Comparison of ENCODE assay signal across 1 cellular context in the genomic region with DNA sequence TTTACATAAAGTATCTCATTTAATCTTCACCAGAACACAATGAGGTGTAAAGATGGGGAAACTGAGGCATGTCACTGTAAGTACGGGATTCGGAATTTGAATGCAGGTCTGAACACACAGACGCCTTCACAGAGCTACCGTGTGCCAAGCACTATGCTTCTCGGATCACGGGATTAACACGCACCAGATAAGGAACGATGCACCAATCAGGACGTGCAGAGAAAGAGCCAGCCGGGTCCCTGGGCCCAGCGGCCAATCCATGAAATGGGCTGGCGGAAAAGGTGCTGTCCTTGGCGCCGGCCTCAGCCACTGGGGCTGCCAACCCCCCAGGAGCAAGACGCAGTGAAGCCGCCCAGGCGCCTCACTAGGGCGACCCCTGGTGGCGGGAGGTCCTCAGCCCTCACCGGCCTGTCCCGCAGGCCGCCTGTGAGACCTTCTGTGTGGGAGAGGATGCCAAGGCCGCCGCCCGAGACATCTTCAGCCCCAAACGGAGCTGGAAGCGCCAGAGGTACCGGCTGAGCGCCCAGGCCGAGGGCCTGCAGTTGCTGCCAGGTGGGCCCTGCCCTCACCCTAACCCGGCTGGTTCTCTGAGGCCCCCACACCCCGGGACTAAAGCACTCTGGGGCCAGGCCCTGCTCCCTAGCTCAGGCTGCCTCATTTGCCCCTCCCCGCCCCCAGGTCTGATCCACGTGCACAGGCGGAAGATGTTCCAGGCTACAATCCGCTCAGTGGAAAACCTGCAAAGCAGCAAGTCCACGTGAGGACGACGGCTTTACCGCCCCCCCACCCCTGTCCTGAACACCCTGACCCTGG.
A peak's percentile ranks its signal among the peaks of the same experiment; 100 is the strongest.
TF ChIP-seq lines count a peak whose summit lies in the region.

No MANE protein-coding gene starts in this region.

TF ChIP-seq in K562, 482 proteins besides CTCF, POLR2A, EP300 and RAD21 (continued from another document and continues in another):
- TF ChIP-seq, protein P1, sequence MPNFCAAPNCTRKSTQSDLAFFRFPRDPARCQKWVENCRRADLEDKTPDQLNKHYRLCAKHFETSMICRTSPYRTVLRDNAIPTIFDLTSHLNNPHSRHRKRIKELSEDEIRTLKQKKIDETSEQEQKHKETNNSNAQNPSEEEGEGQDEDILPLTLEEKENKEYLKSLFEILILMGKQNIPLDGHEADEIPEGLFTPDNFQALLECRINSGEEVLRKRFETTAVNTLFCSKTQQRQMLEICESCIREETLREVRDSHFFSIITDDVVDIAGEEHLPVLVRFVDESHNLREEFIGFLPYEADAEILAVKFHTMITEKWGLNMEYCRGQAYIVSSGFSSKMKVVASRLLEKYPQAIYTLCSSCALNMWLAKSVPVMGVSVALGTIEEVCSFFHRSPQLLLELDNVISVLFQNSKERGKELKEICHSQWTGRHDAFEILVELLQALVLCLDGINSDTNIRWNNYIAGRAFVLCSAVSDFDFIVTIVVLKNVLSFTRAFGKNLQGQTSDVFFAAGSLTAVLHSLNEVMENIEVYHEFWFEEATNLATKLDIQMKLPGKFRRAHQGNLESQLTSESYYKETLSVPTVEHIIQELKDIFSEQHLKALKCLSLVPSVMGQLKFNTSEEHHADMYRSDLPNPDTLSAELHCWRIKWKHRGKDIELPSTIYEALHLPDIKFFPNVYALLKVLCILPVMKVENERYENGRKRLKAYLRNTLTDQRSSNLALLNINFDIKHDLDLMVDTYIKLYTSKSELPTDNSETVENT (CRISPR knock-in tag; IDR thresholded peaks at IDR 0.05) = peak; percentile 99
- no peak for TF ChIP-seq ESRRB (CRISPR knock-in tag; IDR thresholded peaks at IDR 0.05; ENCODE audit: borderline replicate concordance)
- no peak for TF ChIP-seq PPARD (CRISPR knock-in tag; IDR thresholded peaks at IDR 0.05)
- TF ChIP-seq EP400 (IDR thresholded peaks at IDR 0.05) = peak; percentile 92
- TF ChIP-seq SMARCA5 (IDR thresholded peaks at IDR 0.05) = peak; percentile 99
- no peak; the same call in 1 of the 2 replicates for TF ChIP-seq ZBED1 (IDR thresholded peaks at IDR 0.05)
- TF ChIP-seq ZNF311 (CRISPR knock-in tag; IDR thresholded peaks at IDR 0.05) = peak; percentile 47; the same call in 1 of the 2 replicates
- peak in 1 of 2 experiments; percentile 88; a peak in 2 of 3 replicates for TF ChIP-seq CBX3 (IDR thresholded peaks at IDR 0.05; ENCODE audit: borderline replicate concordance in 1 of 2, low read length in 2 of 2)
- peak; percentile 48 to 85; a peak in 1 of 4 replicates for TF ChIP-seq SRF (CRISPR knock-in tag; IDR thresholded peaks at IDR 0.05)
- TF ChIP-seq, protein P2, sequence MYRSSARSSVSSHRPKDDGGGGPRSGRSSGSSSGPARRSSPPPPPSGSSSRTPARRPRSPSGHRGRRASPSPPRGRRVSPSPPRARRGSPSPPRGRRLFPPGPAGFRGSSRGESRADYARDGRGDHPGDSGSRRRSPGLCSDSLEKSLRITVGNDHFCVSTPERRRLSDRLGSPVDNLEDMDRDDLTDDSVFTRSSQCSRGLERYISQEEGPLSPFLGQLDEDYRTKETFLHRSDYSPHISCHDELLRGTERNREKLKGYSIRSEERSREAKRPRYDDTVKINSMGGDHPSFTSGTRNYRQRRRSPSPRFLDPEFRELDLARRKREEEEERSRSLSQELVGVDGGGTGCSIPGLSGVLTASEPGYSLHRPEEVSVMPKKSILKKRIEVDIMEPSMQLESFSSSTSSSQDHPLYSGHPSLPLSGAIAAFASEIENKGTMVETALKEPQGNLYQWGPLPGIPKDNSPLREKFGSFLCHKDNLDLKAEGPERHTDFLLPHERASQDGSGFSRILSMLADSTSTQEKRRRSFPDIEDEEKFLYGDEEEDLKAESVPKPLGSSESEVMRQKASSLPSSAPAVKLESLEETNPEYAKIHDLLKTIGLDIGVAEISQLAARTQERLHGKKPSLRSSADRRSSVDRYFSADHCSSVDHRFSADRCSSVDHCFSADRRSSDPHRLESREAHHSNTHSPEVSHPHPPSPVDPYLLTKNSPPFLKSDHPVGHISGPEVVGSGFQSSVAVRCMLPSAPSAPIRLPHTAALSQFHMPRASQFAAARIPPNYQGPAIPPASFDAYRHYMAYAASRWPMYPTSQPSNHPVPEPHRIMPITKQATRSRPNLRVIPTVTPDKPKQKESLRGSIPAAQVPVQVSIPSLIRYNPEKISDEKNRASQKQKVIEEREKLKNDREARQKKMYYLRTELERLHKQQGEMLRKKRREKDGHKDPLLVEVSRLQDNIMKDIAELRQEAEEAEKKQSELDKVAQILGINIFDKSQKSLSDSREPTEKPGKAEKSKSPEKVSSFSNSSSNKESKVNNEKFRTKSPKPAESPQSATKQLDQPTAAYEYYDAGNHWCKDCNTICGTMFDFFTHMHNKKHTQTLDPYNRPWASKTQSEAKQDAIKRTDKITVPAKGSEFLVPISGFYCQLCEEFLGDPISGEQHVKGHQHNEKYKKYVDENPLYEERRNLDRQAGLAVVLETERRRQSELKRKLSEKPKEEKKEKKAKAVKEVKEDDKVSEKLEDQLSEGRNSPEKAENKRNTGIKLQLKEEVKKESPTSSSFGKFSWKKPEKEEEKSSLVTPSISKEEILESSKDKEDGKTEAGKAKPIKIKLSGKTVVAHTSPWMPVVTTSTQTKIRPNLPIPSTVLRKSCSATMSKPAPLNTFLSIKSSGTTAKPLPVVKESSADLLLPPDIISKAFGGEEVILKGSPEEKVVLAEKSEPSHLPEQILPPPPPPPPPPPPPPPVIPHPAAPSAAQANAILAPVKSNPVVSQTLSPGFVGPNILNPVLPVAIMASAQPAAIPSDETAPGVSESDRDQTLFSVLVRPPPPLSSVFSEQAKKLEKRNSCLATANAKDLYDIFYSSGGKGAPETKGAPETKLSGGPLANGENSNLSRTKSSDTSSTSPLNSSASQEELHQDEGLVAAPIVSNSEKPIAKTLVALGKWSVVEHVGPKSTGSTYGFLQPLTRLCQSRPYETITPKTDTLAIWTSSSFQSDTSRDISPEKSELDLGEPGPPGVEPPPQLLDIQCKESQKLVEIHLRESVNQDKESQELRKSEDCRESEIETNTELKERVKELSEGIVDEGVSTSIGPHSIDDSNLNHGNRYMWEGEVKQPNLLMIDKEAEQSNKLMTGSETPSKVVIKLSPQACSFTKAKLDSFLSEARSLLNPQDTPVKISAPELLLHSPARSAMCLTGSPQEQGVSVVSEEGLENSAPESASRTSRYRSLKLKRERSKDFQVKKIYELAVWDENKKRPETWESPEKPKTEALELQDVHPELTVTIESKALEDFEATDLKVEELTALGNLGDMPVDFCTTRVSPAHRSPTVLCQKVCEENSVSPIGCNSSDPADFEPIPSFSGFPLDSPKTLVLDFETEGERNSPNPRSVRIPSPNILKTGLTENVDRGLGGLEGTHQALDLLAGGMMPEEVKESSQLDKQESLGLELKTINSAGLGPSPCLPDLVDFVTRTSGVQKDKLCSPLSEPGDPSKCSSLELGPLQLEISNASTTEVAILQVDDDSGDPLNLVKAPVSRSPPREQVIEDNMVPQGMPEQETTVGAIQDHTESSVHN (IDR thresholded peaks at IDR 0.05; ENCODE audit: borderline replicate concordance in 1 of 2, low read depth in 1 of 2) = peak in 1 of 2 experiments; percentile 72; a peak in 2 of 4 replicates
- TF ChIP-seq ZNF324 (CRISPR knock-in tag; IDR thresholded peaks at IDR 0.05) = peak; percentile 67
- TF ChIP-seq, protein P3, sequence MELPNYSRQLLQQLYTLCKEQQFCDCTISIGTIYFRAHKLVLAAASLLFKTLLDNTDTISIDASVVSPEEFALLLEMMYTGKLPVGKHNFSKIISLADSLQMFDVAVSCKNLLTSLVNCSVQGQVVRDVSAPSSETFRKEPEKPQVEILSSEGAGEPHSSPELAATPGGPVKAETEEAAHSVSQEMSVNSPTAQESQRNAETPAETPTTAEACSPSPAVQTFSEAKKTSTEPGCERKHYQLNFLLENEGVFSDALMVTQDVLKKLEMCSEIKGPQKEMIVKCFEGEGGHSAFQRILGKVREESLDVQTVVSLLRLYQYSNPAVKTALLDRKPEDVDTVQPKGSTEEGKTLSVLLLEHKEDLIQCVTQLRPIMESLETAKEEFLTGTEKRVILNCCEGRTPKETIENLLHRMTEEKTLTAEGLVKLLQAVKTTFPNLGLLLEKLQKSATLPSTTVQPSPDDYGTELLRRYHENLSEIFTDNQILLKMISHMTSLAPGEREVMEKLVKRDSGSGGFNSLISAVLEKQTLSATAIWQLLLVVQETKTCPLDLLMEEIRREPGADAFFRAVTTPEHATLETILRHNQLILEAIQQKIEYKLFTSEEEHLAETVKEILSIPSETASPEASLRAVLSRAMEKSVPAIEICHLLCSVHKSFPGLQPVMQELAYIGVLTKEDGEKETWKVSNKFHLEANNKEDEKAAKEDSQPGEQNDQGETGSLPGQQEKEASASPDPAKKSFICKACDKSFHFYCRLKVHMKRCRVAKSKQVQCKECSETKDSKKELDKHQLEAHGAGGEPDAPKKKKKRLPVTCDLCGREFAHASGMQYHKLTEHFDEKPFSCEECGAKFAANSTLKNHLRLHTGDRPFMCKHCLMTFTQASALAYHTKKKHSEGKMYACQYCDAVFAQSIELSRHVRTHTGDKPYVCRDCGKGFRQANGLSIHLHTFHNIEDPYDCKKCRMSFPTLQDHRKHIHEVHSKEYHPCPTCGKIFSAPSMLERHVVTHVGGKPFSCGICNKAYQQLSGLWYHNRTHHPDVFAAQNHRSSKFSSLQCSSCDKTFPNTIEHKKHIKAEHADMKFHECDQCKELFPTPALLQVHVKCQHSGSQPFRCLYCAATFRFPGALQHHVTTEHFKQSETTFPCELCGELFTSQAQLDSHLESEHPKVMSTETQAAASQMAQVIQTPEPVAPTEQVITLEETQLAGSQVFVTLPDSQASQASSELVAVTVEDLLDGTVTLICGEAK (IDR thresholded peaks at IDR 0.05) = peak; percentile 68
- TF ChIP-seq, protein P3 (CRISPR knock-in tag; IDR thresholded peaks at IDR 0.05) = no peak
- peak; percentile 69 for TF ChIP-seq KAT2B (IDR thresholded peaks at IDR 0.05; ENCODE audit: low read depth, low read length)
- TF ChIP-seq TBP (optimal IDR thresholded peaks at IDR 0.05; ENCODE audit: low read depth, low read length) = peak; percentile 81
- TF ChIP-seq KDM4B (IDR thresholded peaks at IDR 0.05; ENCODE audit: borderline replicate concordance in 2 of 2, low read depth in 1 of 2) = peak in 1 of 2 experiments; percentile 87; a peak in 2 of 4 replicates
- TF ChIP-seq, protein P4, sequence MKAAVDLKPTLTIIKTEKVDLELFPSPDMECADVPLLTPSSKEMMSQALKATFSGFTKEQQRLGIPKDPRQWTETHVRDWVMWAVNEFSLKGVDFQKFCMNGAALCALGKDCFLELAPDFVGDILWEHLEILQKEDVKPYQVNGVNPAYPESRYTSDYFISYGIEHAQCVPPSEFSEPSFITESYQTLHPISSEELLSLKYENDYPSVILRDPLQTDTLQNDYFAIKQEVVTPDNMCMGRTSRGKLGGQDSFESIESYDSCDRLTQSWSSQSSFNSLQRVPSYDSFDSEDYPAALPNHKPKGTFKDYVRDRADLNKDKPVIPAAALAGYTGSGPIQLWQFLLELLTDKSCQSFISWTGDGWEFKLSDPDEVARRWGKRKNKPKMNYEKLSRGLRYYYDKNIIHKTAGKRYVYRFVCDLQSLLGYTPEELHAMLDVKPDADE (conservative IDR thresholded peaks at IDR 0.05; ENCODE audit: control insufficient read depth, low read depth, low read length) = peak; percentile 87
- TF ChIP-seq DNMT1 (IDR thresholded peaks at IDR 0.05) = 0 out of 2 replicates have a peak, but pooled peaks have one; percentile 85
- TF ChIP-seq, protein P5, sequence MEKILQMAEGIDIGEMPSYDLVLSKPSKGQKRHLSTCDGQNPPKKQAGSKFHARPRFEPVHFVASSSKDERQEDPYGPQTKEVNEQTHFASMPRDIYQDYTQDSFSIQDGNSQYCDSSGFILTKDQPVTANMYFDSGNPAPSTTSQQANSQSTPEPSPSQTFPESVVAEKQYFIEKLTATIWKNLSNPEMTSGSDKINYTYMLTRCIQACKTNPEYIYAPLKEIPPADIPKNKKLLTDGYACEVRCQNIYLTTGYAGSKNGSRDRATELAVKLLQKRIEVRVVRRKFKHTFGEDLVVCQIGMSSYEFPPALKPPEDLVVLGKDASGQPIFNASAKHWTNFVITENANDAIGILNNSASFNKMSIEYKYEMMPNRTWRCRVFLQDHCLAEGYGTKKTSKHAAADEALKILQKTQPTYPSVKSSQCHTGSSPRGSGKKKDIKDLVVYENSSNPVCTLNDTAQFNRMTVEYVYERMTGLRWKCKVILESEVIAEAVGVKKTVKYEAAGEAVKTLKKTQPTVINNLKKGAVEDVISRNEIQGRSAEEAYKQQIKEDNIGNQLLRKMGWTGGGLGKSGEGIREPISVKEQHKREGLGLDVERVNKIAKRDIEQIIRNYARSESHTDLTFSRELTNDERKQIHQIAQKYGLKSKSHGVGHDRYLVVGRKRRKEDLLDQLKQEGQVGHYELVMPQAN (IDR thresholded peaks at IDR 0.05; ENCODE audit: borderline replicate concordance) = 0 out of 2 replicates have a peak, but pooled peaks have one; percentile 57
- no peak for TF ChIP-seq RBM39 (optimal IDR thresholded peaks at IDR 0.05; ENCODE audit: low read depth, low read length)
- TF ChIP-seq SP2 (IDR thresholded peaks at IDR 0.05; ENCODE audit: extremely low read depth, low read depth, low read length, poor library complexity, severe bottlenecking) = peak; percentile 88
